ENCODE assay signal across 32 cellular contexts in the genomic region with DNA sequence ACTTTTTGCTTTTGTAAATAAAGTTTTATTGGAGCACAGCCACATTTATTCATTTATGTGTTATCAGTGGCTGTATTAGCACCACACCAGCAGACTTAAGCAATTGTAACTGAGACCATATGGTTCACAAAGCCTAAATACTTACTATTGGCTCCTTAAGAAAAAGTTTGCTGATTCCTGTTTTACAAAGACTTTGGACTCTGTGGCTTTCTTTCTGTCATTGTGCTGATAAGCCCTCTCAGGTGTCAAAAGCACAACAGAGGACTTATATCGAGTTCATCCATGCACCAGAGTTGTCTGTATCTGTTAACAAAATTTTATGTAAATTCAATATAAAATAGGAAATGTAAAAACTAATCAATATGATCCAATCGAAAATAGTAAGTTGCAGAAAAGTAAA.
"Had no signal": no experiment of that assay in that cellular context is flagged by ENCODE, and none has a peak within 500 bp of the region (broad histone marks: within the 10 kb centered on the region; RNA-seq: fewer than 3 reads in every experiment).

No MANE protein-coding gene starts in this region.

- H3K4me3 ChIP-seq: ovary, psoas muscle, right lobe of liver, sigmoid colon, smooth muscle cell, spleen, suprapubic skin, testis, tibial artery, transverse colon, upper lobe of right lung, uterus had no signal

- H3K9me3 Mint-ChIP-seq: naive thymus-derived CD4-positive, alpha-beta T cell; natural killer cell; stimulated activated naive CD8-positive, alpha-beta T cell treated with anti-CD3 and anti-CD28 coated beads, Interleukin-15, amount 100 ng/mL, for 72 hours; type B pancreatic cell had no signal

- H3K4me2 ChIP-seq: smooth muscle cell had no signal

- ATAC-seq: naive thymus-derived CD4-positive, alpha-beta T cell; natural killer cell; psoas muscle; right cardiac atrium; right lobe of liver; stimulated activated memory B cell treated with anti-CD40 and anti-IgM and Interleukin-4, amounts not matched to agents 10 μg/mL and 1 μg/mL and 100 μg/mL, for 72 hours; stimulated activated naive CD8-positive, alpha-beta T cell treated with anti-CD3 and anti-CD28 coated beads, Interleukin-15, amount 100 ng/mL, for 72 hours; stimulated activated naive CD8-positive, alpha-beta T cell treated with anti-CD3 and anti-CD28 coated beads, Interleukin-15, Interleukin-2, amounts not matched to agents 100 U/mL and 50 U/mL, for 24 hours; upper lobe of right lung had no signal

- H3K9me3 ChIP-seq: neutrophil, ovary, psoas muscle, right lobe of liver, sigmoid colon, spleen, suprapubic skin, testis, tibial artery, transverse colon, upper lobe of right lung, uterus had no signal

- H3K27ac ChIP-seq: neutrophil, ovary, parathyroid adenoma, psoas muscle, right lobe of liver, sigmoid colon, spleen, suprapubic skin, testis, tibial artery, transverse colon, upper lobe of right lung, uterus had no signal

- H2AFZ ChIP-seq: parathyroid adenoma had no signal

- H3K4me3 Mint-ChIP-seq: naive thymus-derived CD4-positive, alpha-beta T cell; natural killer cell; nephron; stimulated activated memory B cell treated with anti-CD40 and anti-IgM and Interleukin-4, amounts not matched to agents 10 μg/mL and 1 μg/mL and 100 μg/mL, for 72 hours; stimulated activated naive CD8-positive, alpha-beta T cell treated with anti-CD3 and anti-CD28 coated beads, Interleukin-15, amount 100 ng/mL, for 72 hours; type B pancreatic cell had no signal

- H3K4me1 ChIP-seq: parathyroid adenoma, psoas muscle, right lobe of liver, sigmoid colon, spleen, suprapubic skin, testis, transverse colon, upper lobe of right lung, uterus had no signal

- H3K27ac Mint-ChIP-seq: naive thymus-derived CD4-positive, alpha-beta T cell; natural killer cell; nephron; stimulated activated memory B cell treated with anti-CD40 and anti-IgM and Interleukin-4, amounts not matched to agents 10 μg/mL and 1 μg/mL and 100 μg/mL, for 72 hours; stimulated activated naive CD8-positive, alpha-beta T cell treated with anti-CD3 and anti-CD28 coated beads, Interleukin-15, amount 100 ng/mL, for 72 hours; type B pancreatic cell had no signal

- H3K27me3 Mint-ChIP-seq: progenitor cell of endocrine pancreas; stimulated activated memory B cell treated with anti-CD40 and anti-IgM and Interleukin-4, amounts not matched to agents 10 μg/mL and 1 μg/mL and 100 μg/mL, for 72 hours; stimulated activated naive CD8-positive, alpha-beta T cell treated with anti-CD3 and anti-CD28 coated beads, Interleukin-15, amount 100 ng/mL, for 72 hours; type B pancreatic cell had no signal

- H3K79me2 ChIP-seq: parathyroid adenoma had no signal

- H3K9ac ChIP-seq: parathyroid adenoma had no signal

- H3K36me3 ChIP-seq: neutrophil, ovary, right lobe of liver, sigmoid colon, spleen, suprapubic skin, tibial artery, transverse colon, upper lobe of right lung, uterus had no signal

- H3K27me3 ChIP-seq: neutrophil, ovary, right lobe of liver, sigmoid colon, spleen, suprapubic skin, testis, tibial artery, transverse colon, upper lobe of right lung, uterus had no signal

- H3K36me3 Mint-ChIP-seq: naive thymus-derived CD4-positive, alpha-beta T cell; natural killer cell; stimulated activated memory B cell treated with anti-CD40 and anti-IgM and Interleukin-4, amounts not matched to agents 10 μg/mL and 1 μg/mL and 100 μg/mL, for 72 hours; type B pancreatic cell had no signal

- H3K4me1 Mint-ChIP-seq: naive thymus-derived CD4-positive, alpha-beta T cell; natural killer cell; nephron; stimulated activated memory B cell treated with anti-CD40 and anti-IgM and Interleukin-4, amounts not matched to agents 10 μg/mL and 1 μg/mL and 100 μg/mL, for 72 hours had no signal

- DNase-seq: naive thymus-derived CD4-positive, alpha-beta T cell; natural killer cell; nucleus accumbens; ovary; posterior cingulate gyrus; psoas muscle; right cardiac atrium; right lobe of liver; sigmoid colon; spleen; stimulated activated CD4-positive, alpha-beta T cell treated with anti-CD3 and anti-CD28 coated beads, Interleukin-12 subunit alpha, Interleukin-12 subunit beta, amount 100 ng/mL, for 4 hours; stimulated activated CD4-positive, alpha-beta T cell treated with anti-CD3 and anti-CD28 coated beads, Interleukin-1b, Interleukin-23, amount 100 ng/mL, for 48 hours; stimulated activated CD4-positive, alpha-beta T cell treated with anti-CD3 and anti-CD28 coated beads, Interleukin-4, amount 100 ng/mL, for 1 hour; stimulated activated CD4-positive, alpha-beta T cell treated with anti-CD3 and anti-CD28 coated beads, Interleukin-4, amount 100 ng/mL, for 4 hours; stimulated activated CD8-positive, alpha-beta memory T cell treated with anti-CD3 and anti-CD28 coated beads, Interleukin-4, amount 100 ng/mL, for 48 hours; stimulated activated naive CD4-positive, alpha-beta T cell; stimulated activated naive CD8-positive, alpha-beta T cell treated with anti-CD3 and anti-CD28 coated beads, Interleukin-15, amount 100 ng/mL, for 72 hours; stimulated activated naive CD8-positive, alpha-beta T cell treated with anti-CD3 and anti-CD28 coated beads, Interleukin-15, Interleukin-2, amounts not matched to agents 100 U/mL and 50 U/mL, for 24 hours; substantia nigra; testis; tibial artery; transverse colon; upper lobe of right lung; uterus had no signal
